15 cellular contexts compared by ENCODE assay signal in genomic region chr2:160968183-160968582, GRCh38.
"Had no signal": no experiment of that assay in that cellular context is flagged by ENCODE, and none has a peak within 500 bp of the region (broad histone marks: within the 10 kb centered on the region; RNA-seq: fewer than 3 reads in every experiment).

No MANE protein-coding gene starts in this region.

- H3K4me3 ChIP-seq: ascending aorta, breast epithelium, dorsolateral prefrontal cortex, neural progenitor cell, pancreas, tibial artery had no signal

- H3K9ac ChIP-seq: neural progenitor cell had no signal

- H3K27ac ChIP-seq: ascending aorta, breast epithelium, dorsolateral prefrontal cortex, neural progenitor cell, pancreas, tibial artery had no signal

- H3K9me3 Mint-ChIP-seq: activated B cell treated with CpG ODN at 0.5 μM for 24 hours; activated CD4-positive, alpha-beta T cell treated with anti-CD3 and anti-CD28 coated beads, Interleukin-2, amount 10 ng/mL, durations not matched to agents 24 days and 14 days; endodermal cell; neural progenitor cell; stimulated activated memory B cell treated with anti-CD40 and anti-IgM and Interleukin-4, amounts not matched to agents 10 μg/mL and 1 μg/mL and 100 μg/mL, for 72 hours had no signal

- H2AFZ ChIP-seq: neural progenitor cell had no signal

- ATAC-seq: pancreas; stimulated activated memory B cell treated with anti-CD40 and anti-IgM and Interleukin-4, amounts not matched to agents 10 μg/mL and 1 μg/mL and 100 μg/mL, for 72 hours had no signal

- H3K4me3 Mint-ChIP-seq: activated B cell treated with CpG ODN at 0.5 μM for 24 hours; activated CD4-positive, alpha-beta T cell treated with anti-CD3 and anti-CD28 coated beads, Interleukin-2, amount 10 ng/mL, durations not matched to agents 24 days and 14 days; endodermal cell; neural progenitor cell; stimulated activated memory B cell treated with anti-CD40 and anti-IgM and Interleukin-4, amounts not matched to agents 10 μg/mL and 1 μg/mL and 100 μg/mL, for 72 hours had no signal

- H3K27ac Mint-ChIP-seq: activated B cell treated with CpG ODN at 0.5 μM for 24 hours; activated CD4-positive, alpha-beta T cell treated with anti-CD3 and anti-CD28 coated beads, Interleukin-2, amount 10 ng/mL, durations not matched to agents 24 days and 14 days; endodermal cell; neural progenitor cell; stimulated activated memory B cell treated with anti-CD40 and anti-IgM and Interleukin-4, amounts not matched to agents 10 μg/mL and 1 μg/mL and 100 μg/mL, for 72 hours had no signal

- H3K36me3 ChIP-seq: ascending aorta, breast epithelium, neural progenitor cell, pancreas, tibial artery had no signal

- H3K4me2 ChIP-seq: neural progenitor cell had no signal

- DNase-seq: activated B cell treated with CpG ODN at 0.5 μM for 24 hours; activated CD4-positive, alpha-beta T cell treated with anti-CD3 and anti-CD28 coated beads, Interleukin-2, amount 10 ng/mL, durations not matched to agents 24 days and 14 days; activated naive CD4-positive, alpha-beta T cell treated with Interleukin-2 at 50 U/mL for 16 hours; dorsolateral prefrontal cortex; endodermal cell; erythroblast; kidney glomerular epithelial cell; pancreas; stimulated activated CD4-positive, alpha-beta T cell treated with anti-CD3 and anti-CD28 coated beads, Interleukin-2, amount 100 ng/mL, for 48 hours; SW 1271; tibial artery had no signal

- H3K4me1 ChIP-seq: ascending aorta, breast epithelium, pancreas had no signal

- H3K9me3 ChIP-seq: ascending aorta, breast epithelium, pancreas, tibial artery had no signal

- H3K36me3 Mint-ChIP-seq: neural progenitor cell; stimulated activated memory B cell treated with anti-CD40 and anti-IgM and Interleukin-4, amounts not matched to agents 10 μg/mL and 1 μg/mL and 100 μg/mL, for 72 hours had no signal

- H3K27me3 ChIP-seq: ascending aorta, breast epithelium, neural progenitor cell, pancreas, tibial artery had no signal

- H3K4me1 Mint-ChIP-seq: activated CD4-positive, alpha-beta T cell treated with anti-CD3 and anti-CD28 coated beads, Interleukin-2, amount 10 ng/mL, durations not matched to agents 24 days and 14 days; stimulated activated memory B cell treated with anti-CD40 and anti-IgM and Interleukin-4, amounts not matched to agents 10 μg/mL and 1 μg/mL and 100 μg/mL, for 72 hours had no signal
